ENCODE assay signal across 1 cellular context in the genomic region with DNA sequence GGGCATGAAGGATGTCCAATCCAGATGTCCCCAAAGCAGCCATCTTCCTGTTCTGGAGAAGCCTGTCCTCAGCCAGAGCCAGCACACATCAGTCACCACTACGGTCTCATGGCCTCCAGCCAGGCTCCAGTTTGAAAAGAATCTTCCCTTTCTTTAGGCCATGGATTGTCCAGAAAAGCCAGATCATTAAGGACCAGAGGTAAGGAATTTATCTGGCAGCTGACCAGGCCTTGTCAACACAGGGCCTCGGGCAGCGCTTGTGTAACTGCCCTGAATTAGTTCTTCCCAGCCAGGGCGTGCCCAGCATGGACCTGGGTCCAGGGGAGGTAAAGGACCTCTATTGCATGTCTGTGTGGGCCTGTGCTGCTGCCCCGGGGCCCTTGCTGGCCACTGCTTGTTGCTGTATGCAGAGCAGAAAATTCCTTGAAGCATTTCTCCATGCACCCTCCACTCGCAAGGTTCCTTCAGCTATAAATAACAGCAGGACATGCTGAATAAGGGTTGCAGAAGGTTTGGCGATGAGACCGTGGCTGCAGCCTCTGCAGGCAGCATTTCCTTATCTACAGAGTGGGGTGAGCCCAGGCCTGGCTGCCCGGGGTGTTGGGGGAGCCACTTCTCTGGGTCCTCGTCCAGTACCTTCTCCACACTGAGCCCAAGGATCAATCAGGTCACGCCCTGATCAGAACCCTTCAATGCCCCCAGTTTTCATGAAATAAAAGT.
A peak's percentile ranks its signal among the peaks of the same experiment; 100 is the strongest.
TF ChIP-seq lines count a peak whose summit lies in the region.

No MANE protein-coding gene starts in this region.

TF ChIP-seq in HepG2, 621 proteins besides CTCF, POLR2A, EP300 and RAD21 (continued from another document and continues in another):
- TF ChIP-seq, protein P1, sequence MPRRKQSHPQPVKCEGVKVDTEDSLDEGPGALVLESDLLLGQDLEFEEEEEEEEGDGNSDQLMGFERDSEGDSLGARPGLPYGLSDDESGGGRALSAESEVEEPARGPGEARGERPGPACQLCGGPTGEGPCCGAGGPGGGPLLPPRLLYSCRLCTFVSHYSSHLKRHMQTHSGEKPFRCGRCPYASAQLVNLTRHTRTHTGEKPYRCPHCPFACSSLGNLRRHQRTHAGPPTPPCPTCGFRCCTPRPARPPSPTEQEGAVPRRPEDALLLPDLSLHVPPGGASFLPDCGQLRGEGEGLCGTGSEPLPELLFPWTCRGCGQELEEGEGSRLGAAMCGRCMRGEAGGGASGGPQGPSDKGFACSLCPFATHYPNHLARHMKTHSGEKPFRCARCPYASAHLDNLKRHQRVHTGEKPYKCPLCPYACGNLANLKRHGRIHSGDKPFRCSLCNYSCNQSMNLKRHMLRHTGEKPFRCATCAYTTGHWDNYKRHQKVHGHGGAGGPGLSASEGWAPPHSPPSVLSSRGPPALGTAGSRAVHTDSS (CRISPR knock-in tag; conservative IDR thresholded peaks at IDR 0.05), result no peak
- 0 out of 2 replicates have a peak, but pooled peaks have one; percentile 27 for TF ChIP-seq ZMYM4 (CRISPR knock-in tag; IDR thresholded peaks at IDR 0.05)
- TF ChIP-seq ZNF7 (CRISPR knock-in tag; IDR thresholded peaks at IDR 0.05), result no peak
- TF ChIP-seq, protein P2, sequence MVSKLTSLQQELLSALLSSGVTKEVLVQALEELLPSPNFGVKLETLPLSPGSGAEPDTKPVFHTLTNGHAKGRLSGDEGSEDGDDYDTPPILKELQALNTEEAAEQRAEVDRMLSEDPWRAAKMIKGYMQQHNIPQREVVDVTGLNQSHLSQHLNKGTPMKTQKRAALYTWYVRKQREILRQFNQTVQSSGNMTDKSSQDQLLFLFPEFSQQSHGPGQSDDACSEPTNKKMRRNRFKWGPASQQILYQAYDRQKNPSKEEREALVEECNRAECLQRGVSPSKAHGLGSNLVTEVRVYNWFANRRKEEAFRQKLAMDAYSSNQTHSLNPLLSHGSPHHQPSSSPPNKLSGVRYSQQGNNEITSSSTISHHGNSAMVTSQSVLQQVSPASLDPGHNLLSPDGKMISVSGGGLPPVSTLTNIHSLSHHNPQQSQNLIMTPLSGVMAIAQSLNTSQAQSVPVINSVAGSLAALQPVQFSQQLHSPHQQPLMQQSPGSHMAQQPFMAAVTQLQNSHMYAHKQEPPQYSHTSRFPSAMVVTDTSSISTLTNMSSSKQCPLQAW (CRISPR knock-in tag; IDR thresholded peaks at IDR 0.05), result peak; percentile 67; the same call in 1 of the 2 replicates
- TF ChIP-seq ATM (IDR thresholded peaks at IDR 0.05; ENCODE audit: borderline replicate concordance), result peak; percentile 35; the same call in 1 of the 2 replicates
- TF ChIP-seq NFKB2 (CRISPR knock-in tag; IDR thresholded peaks at IDR 0.05; ENCODE audit: borderline replicate concordance), result 0 out of 2 replicates have a peak, but pooled peaks have one; percentile 48
- TF ChIP-seq PHF21A (CRISPR knock-in tag; IDR thresholded peaks at IDR 0.05), result peak; percentile 80
- TF ChIP-seq, protein P3, sequence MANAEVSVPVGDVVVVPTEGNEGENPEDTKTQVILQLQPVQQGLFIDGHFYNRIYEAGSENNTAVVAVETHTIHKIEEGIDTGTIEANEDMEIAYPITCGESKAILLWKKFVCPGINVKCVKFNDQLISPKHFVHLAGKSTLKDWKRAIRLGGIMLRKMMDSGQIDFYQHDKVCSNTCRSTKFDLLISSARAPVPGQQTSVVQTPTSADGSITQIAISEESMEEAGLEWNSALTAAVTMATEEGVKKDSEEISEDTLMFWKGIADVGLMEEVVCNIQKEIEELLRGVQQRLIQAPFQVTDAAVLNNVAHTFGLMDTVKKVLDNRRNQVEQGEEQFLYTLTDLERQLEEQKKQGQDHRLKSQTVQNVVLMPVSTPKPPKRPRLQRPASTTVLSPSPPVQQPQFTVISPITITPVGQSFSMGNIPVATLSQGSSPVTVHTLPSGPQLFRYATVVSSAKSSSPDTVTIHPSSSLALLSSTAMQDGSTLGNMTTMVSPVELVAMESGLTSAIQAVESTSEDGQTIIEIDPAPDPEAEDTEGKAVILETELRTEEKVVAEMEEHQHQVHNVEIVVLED (CRISPR knock-in tag; IDR thresholded peaks at IDR 0.05; ENCODE audit: borderline replicate concordance), result peak; percentile 20; the same call in 1 of the 2 replicates
- TF ChIP-seq KAT8 (CRISPR knock-in tag; IDR thresholded peaks at IDR 0.05), result peak; percentile 43; the same call in 1 of the 2 replicates
- TF ChIP-seq, protein P4, sequence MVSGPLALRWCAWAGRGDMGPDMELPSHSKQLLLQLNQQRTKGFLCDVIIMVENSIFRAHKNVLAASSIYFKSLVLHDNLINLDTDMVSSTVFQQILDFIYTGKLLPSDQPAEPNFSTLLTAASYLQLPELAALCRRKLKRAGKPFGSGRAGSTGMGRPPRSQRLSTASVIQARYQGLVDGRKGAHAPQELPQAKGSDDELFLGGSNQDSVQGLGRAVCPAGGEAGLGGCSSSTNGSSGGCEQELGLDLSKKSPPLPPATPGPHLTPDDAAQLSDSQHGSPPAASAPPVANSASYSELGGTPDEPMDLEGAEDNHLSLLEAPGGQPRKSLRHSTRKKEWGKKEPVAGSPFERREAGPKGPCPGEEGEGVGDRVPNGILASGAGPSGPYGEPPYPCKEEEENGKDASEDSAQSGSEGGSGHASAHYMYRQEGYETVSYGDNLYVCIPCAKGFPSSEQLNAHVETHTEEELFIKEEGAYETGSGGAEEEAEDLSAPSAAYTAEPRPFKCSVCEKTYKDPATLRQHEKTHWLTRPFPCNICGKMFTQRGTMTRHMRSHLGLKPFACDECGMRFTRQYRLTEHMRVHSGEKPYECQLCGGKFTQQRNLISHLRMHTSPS (CRISPR knock-in tag; IDR thresholded peaks at IDR 0.05; ENCODE audit: low read depth), result peak; percentile 75; the same call in 1 of the 2 replicates
- 0 out of 2 replicates have a peak, but pooled peaks have one; percentile 33 for TF ChIP-seq BHLHE40 (IDR thresholded peaks at IDR 0.05; ENCODE audit: low read length)
- TF ChIP-seq, protein P5, sequence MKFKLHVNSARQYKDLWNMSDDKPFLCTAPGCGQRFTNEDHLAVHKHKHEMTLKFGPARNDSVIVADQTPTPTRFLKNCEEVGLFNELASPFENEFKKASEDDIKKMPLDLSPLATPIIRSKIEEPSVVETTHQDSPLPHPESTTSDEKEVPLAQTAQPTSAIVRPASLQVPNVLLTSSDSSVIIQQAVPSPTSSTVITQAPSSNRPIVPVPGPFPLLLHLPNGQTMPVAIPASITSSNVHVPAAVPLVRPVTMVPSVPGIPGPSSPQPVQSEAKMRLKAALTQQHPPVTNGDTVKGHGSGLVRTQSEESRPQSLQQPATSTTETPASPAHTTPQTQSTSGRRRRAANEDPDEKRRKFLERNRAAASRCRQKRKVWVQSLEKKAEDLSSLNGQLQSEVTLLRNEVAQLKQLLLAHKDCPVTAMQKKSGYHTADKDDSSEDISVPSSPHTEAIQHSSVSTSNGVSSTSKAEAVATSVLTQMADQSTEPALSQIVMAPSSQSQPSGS (CRISPR knock-in tag; IDR thresholded peaks at IDR 0.05), result peak; percentile 52; the same call in 1 of the 2 replicates
- TF ChIP-seq SAFB2 (CRISPR knock-in tag; IDR thresholded peaks at IDR 0.05; ENCODE audit: borderline replicate concordance, low read depth), result no peak
- peak; percentile 20; the same call in 1 of the 2 replicates for TF ChIP-seq HMG20B (CRISPR knock-in tag; conservative IDR thresholded peaks at IDR 0.05)
- peak; percentile 40; the same call in 1 of the 2 replicates for TF ChIP-seq ZMYM3 (CRISPR knock-in tag; IDR thresholded peaks at IDR 0.05)
- TF ChIP-seq FIP1L1 (IDR thresholded peaks at IDR 0.05; ENCODE audit: borderline replicate concordance, insufficient read depth, low read depth, low read length), result no peak
- TF ChIP-seq, protein P6, sequence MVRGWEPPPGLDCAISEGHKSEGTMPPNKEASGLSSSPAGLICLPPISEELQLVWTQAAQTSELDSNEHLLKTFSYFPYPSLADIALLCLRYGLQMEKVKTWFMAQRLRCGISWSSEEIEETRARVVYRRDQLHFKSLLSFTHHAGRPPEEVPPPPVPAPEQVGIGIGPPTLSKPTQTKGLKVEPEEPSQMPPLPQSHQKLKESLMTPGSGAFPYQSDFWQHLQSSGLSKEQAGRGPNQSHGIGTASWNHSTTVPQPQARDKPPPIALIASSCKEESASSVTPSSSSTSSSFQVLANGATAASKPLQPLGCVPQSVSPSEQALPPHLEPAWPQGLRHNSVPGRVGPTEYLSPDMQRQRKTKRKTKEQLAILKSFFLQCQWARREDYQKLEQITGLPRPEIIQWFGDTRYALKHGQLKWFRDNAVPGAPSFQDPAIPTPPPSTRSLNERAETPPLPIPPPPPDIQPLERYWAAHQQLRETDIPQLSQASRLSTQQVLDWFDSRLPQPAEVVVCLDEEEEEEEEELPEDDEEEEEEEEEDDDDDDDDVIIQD (CRISPR knock-in tag; IDR thresholded peaks at IDR 0.05; ENCODE audit: low read depth), result no peak
- TF ChIP-seq ZSCAN29 (CRISPR knock-in tag; conservative IDR thresholded peaks at IDR 0.05), result 0 out of 2 replicates have a peak, but pooled peaks have one; percentile 44
- TF ChIP-seq RFX5 (IDR thresholded peaks at IDR 0.05; ENCODE audit: low read depth, low read length), result no peak
- no peak for TF ChIP-seq ZNF530 (CRISPR knock-in tag; IDR thresholded peaks at IDR 0.05; ENCODE audit: low read depth)
- TF ChIP-seq, protein P7, sequence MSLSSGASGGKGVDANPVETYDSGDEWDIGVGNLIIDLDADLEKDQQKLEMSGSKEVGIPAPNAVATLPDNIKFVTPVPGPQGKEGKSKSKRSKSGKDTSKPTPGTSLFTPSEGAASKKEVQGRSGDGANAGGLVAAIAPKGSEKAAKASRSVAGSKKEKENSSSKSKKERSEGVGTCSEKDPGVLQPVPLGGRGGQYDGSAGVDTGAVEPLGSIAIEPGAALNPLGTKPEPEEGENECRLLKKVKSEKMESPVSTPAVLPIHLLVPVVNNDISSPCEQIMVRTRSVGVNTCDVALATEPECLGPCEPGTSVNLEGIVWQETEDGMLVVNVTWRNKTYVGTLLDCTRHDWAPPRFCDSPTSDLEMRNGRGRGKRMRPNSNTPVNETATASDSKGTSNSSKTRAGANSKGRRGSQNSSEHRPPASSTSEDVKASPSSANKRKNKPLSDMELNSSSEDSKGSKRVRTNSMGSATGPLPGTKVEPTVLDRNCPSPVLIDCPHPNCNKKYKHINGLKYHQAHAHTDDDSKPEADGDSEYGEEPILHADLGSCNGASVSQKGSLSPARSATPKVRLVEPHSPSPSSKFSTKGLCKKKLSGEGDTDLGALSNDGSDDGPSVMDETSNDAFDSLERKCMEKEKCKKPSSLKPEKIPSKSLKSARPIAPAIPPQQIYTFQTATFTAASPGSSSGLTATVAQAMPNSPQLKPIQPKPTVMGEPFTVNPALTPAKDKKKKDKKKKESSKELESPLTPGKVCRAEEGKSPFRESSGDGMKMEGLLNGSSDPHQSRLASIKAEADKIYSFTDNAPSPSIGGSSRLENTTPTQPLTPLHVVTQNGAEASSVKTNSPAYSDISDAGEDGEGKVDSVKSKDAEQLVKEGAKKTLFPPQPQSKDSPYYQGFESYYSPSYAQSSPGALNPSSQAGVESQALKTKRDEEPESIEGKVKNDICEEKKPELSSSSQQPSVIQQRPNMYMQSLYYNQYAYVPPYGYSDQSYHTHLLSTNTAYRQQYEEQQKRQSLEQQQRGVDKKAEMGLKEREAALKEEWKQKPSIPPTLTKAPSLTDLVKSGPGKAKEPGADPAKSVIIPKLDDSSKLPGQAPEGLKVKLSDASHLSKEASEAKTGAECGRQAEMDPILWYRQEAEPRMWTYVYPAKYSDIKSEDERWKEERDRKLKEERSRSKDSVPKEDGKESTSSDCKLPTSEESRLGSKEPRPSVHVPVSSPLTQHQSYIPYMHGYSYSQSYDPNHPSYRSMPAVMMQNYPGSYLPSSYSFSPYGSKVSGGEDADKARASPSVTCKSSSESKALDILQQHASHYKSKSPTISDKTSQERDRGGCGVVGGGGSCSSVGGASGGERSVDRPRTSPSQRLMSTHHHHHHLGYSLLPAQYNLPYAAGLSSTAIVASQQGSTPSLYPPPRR (CRISPR knock-in tag; IDR thresholded peaks at IDR 0.05; ENCODE audit: borderline replicate concordance), result no peak
- TF ChIP-seq NR2F6 (IDR thresholded peaks at IDR 0.05), result no peak
- TF ChIP-seq NR2F6 (CRISPR knock-in tag; IDR thresholded peaks at IDR 0.05), result peak; percentile 41; the same call in 1 of the 2 replicates
- TF ChIP-seq, protein P8, sequence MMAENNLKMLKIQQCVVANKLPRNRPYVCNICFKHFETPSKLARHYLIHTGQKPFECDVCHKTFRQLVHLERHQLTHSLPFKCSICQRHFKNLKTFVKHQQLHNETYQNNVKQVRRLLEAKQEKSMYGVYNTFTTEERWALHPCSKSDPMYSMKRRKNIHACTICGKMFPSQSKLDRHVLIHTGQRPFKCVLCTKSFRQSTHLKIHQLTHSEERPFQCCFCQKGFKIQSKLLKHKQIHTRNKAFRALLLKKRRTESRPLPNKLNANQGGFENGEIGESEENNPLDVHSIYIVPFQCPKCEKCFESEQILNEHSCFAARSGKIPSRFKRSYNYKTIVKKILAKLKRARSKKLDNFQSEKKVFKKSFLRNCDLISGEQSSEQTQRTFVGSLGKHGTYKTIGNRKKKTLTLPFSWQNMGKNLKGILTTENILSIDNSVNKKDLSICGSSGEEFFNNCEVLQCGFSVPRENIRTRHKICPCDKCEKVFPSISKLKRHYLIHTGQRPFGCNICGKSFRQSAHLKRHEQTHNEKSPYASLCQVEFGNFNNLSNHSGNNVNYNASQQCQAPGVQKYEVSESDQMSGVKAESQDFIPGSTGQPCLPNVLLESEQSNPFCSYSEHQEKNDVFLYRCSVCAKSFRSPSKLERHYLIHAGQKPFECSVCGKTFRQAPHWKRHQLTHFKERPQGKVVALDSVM (CRISPR knock-in tag; IDR thresholded peaks at IDR 0.05), result peak; percentile 51; the same call in 1 of the 2 replicates
- 0 out of 2 replicates have a peak, but pooled peaks have one; percentile 17 for TF ChIP-seq TARDBP (CRISPR knock-in tag; IDR thresholded peaks at IDR 0.05)
- TF ChIP-seq ZFAT (CRISPR knock-in tag; conservative IDR thresholded peaks at IDR 0.05), result no peak
- 0 out of 2 replicates have a peak, but pooled peaks have one; percentile 47 for TF ChIP-seq REPIN1 (CRISPR knock-in tag; IDR thresholded peaks at IDR 0.05; ENCODE audit: borderline replicate concordance, low read depth)
- peak; percentile 66; the same call in 1 of the 2 replicates for TF ChIP-seq ZNF564 (CRISPR knock-in tag; IDR thresholded peaks at IDR 0.05)
- TF ChIP-seq YEATS4 (CRISPR knock-in tag; IDR thresholded peaks at IDR 0.05; ENCODE audit: borderline replicate concordance), result peak; percentile 36; the same call in 1 of the 2 replicates
- TF ChIP-seq PPARG (CRISPR knock-in tag; conservative IDR thresholded peaks at IDR 0.05), result no peak
- TF ChIP-seq YEATS2 (CRISPR knock-in tag; IDR thresholded peaks at IDR 0.05; ENCODE audit: borderline replicate concordance), result no peak
- no peak for TF ChIP-seq ZNF432 (CRISPR knock-in tag; IDR thresholded peaks at IDR 0.05; ENCODE audit: borderline replicate concordance)
